14 cellular contexts compared by ENCODE assay signal in the genomic region with DNA sequence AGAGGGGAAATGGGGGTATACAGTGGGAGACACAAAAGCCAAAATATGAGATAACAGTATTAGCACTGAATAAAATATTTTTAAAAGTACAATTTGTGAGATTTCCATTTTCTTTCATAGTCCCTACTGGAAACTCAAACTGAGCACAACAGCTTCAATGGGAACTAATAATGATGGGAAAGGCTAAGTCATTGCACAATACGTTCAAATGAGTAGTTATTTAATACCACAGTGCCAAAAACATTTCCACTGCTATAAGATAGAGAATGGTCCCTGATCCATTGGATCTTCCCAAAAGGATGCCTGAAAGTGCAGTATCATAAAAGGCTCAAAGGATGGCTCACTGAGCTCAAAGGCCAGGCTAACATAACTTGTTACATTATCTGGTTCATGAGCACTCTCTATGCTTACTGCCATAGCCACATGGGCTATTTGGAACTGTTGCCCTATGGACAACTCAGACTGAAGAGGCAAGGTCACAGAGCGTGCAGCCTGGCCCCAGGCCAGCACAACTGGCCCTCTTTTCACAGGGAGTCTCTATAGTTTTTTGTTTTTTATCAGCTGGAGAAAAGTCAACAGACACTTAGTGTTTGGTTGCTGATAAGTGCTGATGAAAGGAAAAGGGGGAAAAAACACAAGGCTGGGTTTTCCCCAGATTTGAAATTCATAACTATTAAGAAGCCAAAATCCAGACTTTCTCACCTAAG. TPM values are rescaled to one million over a fixed set of nuclear protein-coding genes. Genes with fewer than 3 reads are reported as not detected.
DNase-seq lines count a peak whose midpoint lies in the region; ATAC-seq and TF ChIP-seq lines count a peak whose summit lies in the region.
"Had no signal": no experiment of that assay in that cellular context is flagged by ENCODE, and none has a peak within 500 bp of the region (broad histone marks: within the 10 kb centered on the region; RNA-seq: fewer than 3 reads in every experiment).

No MANE protein-coding gene starts in this region.

- intact Hi-C loops in left cardiac atrium (cut with DNase I), result loop anchor here in 1 of 2 donors (10.0 kb wide), 1 partner anchor 138 kb away; the partner anchor contains the start of gene CSNK1G1

- CTCF ChIA-PET in SK-N-SH (lab: Yijun Ruan, JAX), result interaction anchor here (0.6 to 1.6 kb wide), 5 partner anchors 12 to 861 kb away, joined by 3 to 4 read pairs (median 3); partner anchors contain the start of gene CSNK1G1

- H3K9me3 Mint-ChIP-seq in activated naive CD4-positive, alpha-beta T cell treated with anti-CD3 and anti-CD28 coated beads, Interleukin-2, amount 50 U/mL, for 24 hours, result no peaks in the 10 kb centered on the region
- H3K9me3 Mint-ChIP-seq in activated naive CD4-positive, alpha-beta T cell treated with anti-CD3 and anti-CD28 coated beads, Interleukin-2, amount 50 U/mL, for 72 hours, result no peaks in the 10 kb centered on the region
- no peaks in the 10 kb centered on the region for H3K9me3 Mint-ChIP-seq in type B pancreatic cell
- H3K9me3 Mint-ChIP-seq: stimulated activated naive CD8-positive, alpha-beta T cell treated with anti-CD3 and anti-CD28 coated beads, Interleukin-15, amount 100 ng/mL, for 72 hours had no signal

- peaks cover 57% of the 10 kb centered on the region for H3K79me2 ChIP-seq in SK-N-SH (ENCODE audit: insufficient read depth)

- H3K36me3 Mint-ChIP-seq in activated naive CD4-positive, alpha-beta T cell treated with anti-CD3 and anti-CD28 coated beads, Interleukin-2, amount 50 U/mL, for 24 hours, result peaks cover 6% of the 10 kb centered on the region
- peaks cover 5 to 7% of the 10 kb centered on the region in 2 donors for H3K36me3 Mint-ChIP-seq in activated naive CD4-positive, alpha-beta T cell treated with anti-CD3 and anti-CD28 coated beads, Interleukin-2, amount 50 U/mL, for 72 hours
- no peaks in the 10 kb centered on the region for H3K36me3 Mint-ChIP-seq in type B pancreatic cell

- H3K9me3 ChIP-seq in SK-N-SH, result no peaks in the 10 kb centered on the region

- H3K9me2 ChIP-seq in SK-N-SH, result no peaks in the 10 kb centered on the region

- ATAC-seq in activated naive CD4-positive, alpha-beta T cell treated with anti-CD3 and anti-CD28 coated beads, Interleukin-2, amount 50 U/mL, for 72 hours, result no peak
- peak; percentile 55 to 57 for ATAC-seq in left cardiac atrium
- ATAC-seq: stimulated activated naive CD8-positive, alpha-beta T cell treated with anti-CD3 and anti-CD28 coated beads, Interleukin-15, amount 100 ng/mL, for 72 hours had no signal

- peaks cover 12% of the 10 kb centered on the region in 2 experiments for H3K36me3 ChIP-seq in SK-N-SH (replicated peaks in 1 of 2; ENCODE audit: control insufficient read depth in 1 of 2, insufficient read depth in 2 of 2, low read length in 1 of 2)

- WGBS in SK-N-SH (ENCODE audit: low lambda C conversion rate), result 79% methylated on average over 2 of the region's 2 CpGs

- H3K4me2 ChIP-seq in SK-N-SH, result no peak overlapping the region
- H3K4me2 ChIP-seq: KMS-11 had no signal

- no peak for TF ChIP-seq EP300 in SK-N-SH (IDR thresholded peaks at IDR 0.05; ENCODE audit: borderline replicate concordance in 1 of 2, low read depth in 1 of 2, low read length in 1 of 2)

- no peak for TF ChIP-seq CTCF in SK-N-SH (IDR thresholded peaks at IDR 0.05)
- TF ChIP-seq CTCF in type B pancreatic cell (conservative IDR thresholded peaks at IDR 0.05), result no peak

- peak; percentile 29 for TF ChIP-seq RAD21 in SK-N-SH (IDR thresholded peaks at IDR 0.05; ENCODE audit: low read length)

- peak overlapping the region in 1 of 2 experiments; percentile 9; a peak in 1 of 4 replicates for H3K27ac ChIP-seq in SK-N-SH (ENCODE audit: low read depth in 2 of 2, low read length in 1 of 2)
- H3K27ac ChIP-seq: epithelial cell of prostate, KMS-11 had no signal

- H3K4me3 Mint-ChIP-seq in activated naive CD4-positive, alpha-beta T cell treated with anti-CD3 and anti-CD28 coated beads, Interleukin-2, amount 50 U/mL, for 24 hours, result no peak overlapping the region
- no peak overlapping the region for H3K4me3 Mint-ChIP-seq in type B pancreatic cell
- H3K4me3 Mint-ChIP-seq: stimulated activated naive CD8-positive, alpha-beta T cell treated with anti-CD3 and anti-CD28 coated beads, Interleukin-15, amount 100 ng/mL, for 72 hours had no signal

- POLR2A ChIA-PET in SK-N-SH (lab: Yijun Ruan, JAX), result no interaction called here

- peak overlapping the region; percentile 35 for H3K27ac Mint-ChIP-seq in activated naive CD4-positive, alpha-beta T cell treated with anti-CD3 and anti-CD28 coated beads, Interleukin-2, amount 50 U/mL, for 24 hours
- H3K27ac Mint-ChIP-seq in activated naive CD4-positive, alpha-beta T cell treated with anti-CD3 and anti-CD28 coated beads, Interleukin-2, amount 50 U/mL, for 72 hours, result no peak overlapping the region
- H3K27ac Mint-ChIP-seq in type B pancreatic cell, result peak overlapping the region; percentile 23
- H3K27ac Mint-ChIP-seq: stimulated activated naive CD8-positive, alpha-beta T cell treated with anti-CD3 and anti-CD28 coated beads, Interleukin-15, amount 100 ng/mL, for 72 hours had no signal

- DNase-seq in activated naive CD4-positive, alpha-beta T cell treated with anti-CD3 and anti-CD28 coated beads, Interleukin-2, amount 50 U/mL, for 72 hours (ENCODE audit: low spot score in 2 of 2), result no peak
- DNase-seq in SK-N-SH (peak; percentile 37), left cardiac atrium (peak; percentile 42), type B pancreatic cell (ENCODE audit: extremely low spot score, unreplicated experiment) (no peak), NCI-H1436 (lab: John Stamatoyannopoulos, UW) (no peak)
- DNase-seq in activated T-cell treated with anti-CD3 and anti-CD28 coated beads, Interleukin-2, amount 50 U/mL, for 48 hours, result no peak
- DNase-seq in effector CD8-positive, alpha-beta T cell (lab: John Stamatoyannopoulos, UW), result no peak
- DNase-seq: GF-D8; NCI-H82; stimulated activated naive CD8-positive, alpha-beta T cell treated with anti-CD3 and anti-CD28 coated beads, Interleukin-15, amount 100 ng/mL, for 72 hours; SW 1271 had no signal

- peaks cover 6% of the 10 kb centered on the region for H3K4me1 Mint-ChIP-seq in activated naive CD4-positive, alpha-beta T cell treated with anti-CD3 and anti-CD28 coated beads, Interleukin-2, amount 50 U/mL, for 24 hours
- H3K4me1 Mint-ChIP-seq in type B pancreatic cell (ENCODE audit: unreplicated experiment), result peaks cover 4% of the 10 kb centered on the region
- H3K4me1 Mint-ChIP-seq: stimulated activated naive CD8-positive, alpha-beta T cell treated with anti-CD3 and anti-CD28 coated beads, Interleukin-15, amount 100 ng/mL, for 72 hours had no signal

- H4K20me1 ChIP-seq in SK-N-SH (ENCODE audit: insufficient read depth), result no peaks in the 10 kb centered on the region; the same call in 1 of the 2 replicates

- H3F3A ChIP-seq in SK-N-SH (replicated peaks; ENCODE audit: insufficient read depth), result peaks cover 5% of the 10 kb centered on the region

- H3K27me3 Mint-ChIP-seq in activated naive CD4-positive, alpha-beta T cell treated with anti-CD3 and anti-CD28 coated beads, Interleukin-2, amount 50 U/mL, for 24 hours, result no peaks in the 10 kb centered on the region
- no peaks in the 10 kb centered on the region for H3K27me3 Mint-ChIP-seq in type B pancreatic cell
- H3K27me3 Mint-ChIP-seq: stimulated activated naive CD8-positive, alpha-beta T cell treated with anti-CD3 and anti-CD28 coated beads, Interleukin-15, amount 100 ng/mL, for 72 hours had no signal

- no peak overlapping the region for H3K4me3 ChIP-seq in SK-N-SH (ENCODE audit: low read depth in 2 of 2, low read length in 1 of 2)

- peaks cover 0 to 2% of the 10 kb centered on the region in 2 experiments; a peak in 1 of 4 replicates for H3K4me1 ChIP-seq in SK-N-SH (ENCODE audit: control insufficient read depth in 1 of 2, insufficient read depth in 2 of 2, low read depth in 1 of 2, low read length in 1 of 2)

- H2AFZ ChIP-seq in SK-N-SH (ENCODE audit: low read depth), result no peak overlapping the region

- no peaks in the 10 kb centered on the region for H3K27me3 ChIP-seq in SK-N-SH (ENCODE audit: insufficient read depth)

- no peak overlapping the region for H3K9ac ChIP-seq in SK-N-SH
- H3K9ac ChIP-seq: KMS-11 had no signal

TF ChIP-seq in SK-N-SH, 30 proteins besides CTCF, POLR2A, EP300 and RAD21:
- TF ChIP-seq TCF12 (IDR thresholded peaks at IDR 0.05), result no peak
- TF ChIP-seq, protein P1, sequence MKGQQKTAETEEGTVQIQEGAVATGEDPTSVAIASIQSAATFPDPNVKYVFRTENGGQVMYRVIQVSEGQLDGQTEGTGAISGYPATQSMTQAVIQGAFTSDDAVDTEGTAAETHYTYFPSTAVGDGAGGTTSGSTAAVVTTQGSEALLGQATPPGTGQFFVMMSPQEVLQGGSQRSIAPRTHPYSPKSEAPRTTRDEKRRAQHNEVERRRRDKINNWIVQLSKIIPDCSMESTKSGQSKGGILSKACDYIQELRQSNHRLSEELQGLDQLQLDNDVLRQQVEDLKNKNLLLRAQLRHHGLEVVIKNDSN (IDR thresholded peaks at IDR 0.05; ENCODE audit: borderline replicate concordance, low read depth), result no peak
- TF ChIP-seq POLR2AphosphoS5 (IDR thresholded peaks at IDR 0.05; ENCODE audit: low read depth, low read length), result no peak
- no peak for TF ChIP-seq USF2 (IDR thresholded peaks at IDR 0.05; ENCODE audit: borderline replicate concordance, low read depth, low read length)

RNA-seq across cellular contexts. Expression of gene PPIB, which starts 54.1 kb away (rescaled TPM):
- 100 to 1,000 TPM; 167 to 264 TPM for total RNA-seq in activated naive CD4-positive, alpha-beta T cell treated with anti-CD3 and anti-CD28 coated beads, Interleukin-2, amount 50 U/mL, for 72 hours
- polyA plus RNA-seq in SK-N-SH (2012; rRNA removed), result 1,358 and 1,379 TPM in 2 replicates
- 1,298 and 1,346 TPM in 2 replicates for polyA plus RNA-seq in SK-N-SH (2012; cell fraction: cytosol; rRNA removed)
- 434 and 570 TPM in 2 replicates for polyA plus RNA-seq in SK-N-SH (2012; cell fraction: nucleus; rRNA removed)
- total RNA-seq in left cardiac atrium (100 to 1,000 TPM; 256 to 257 TPM), type B pancreatic cell (ENCODE audit: low replicate concordance) (551 and 606 TPM in 2 replicates)

Comparison
In these comparisons a context has a peak if more than half of its experiments do, and no peak if none do; other contexts are left out.
1. H3K27ac Mint-ChIP-seq: peak in activated naive CD4-positive, alpha-beta T cell treated with anti-CD3 and anti-CD28 coated beads, Interleukin-2, amount 50 U/mL, for 24 hours (single experiment) and type B pancreatic cell (single experiment); none in activated naive CD4-positive, alpha-beta T cell treated with anti-CD3 and anti-CD28 coated beads, Interleukin-2, amount 50 U/mL, for 72 hours (0 of 2).
2. ATAC-seq: peak in left cardiac atrium (2 of 2); none in activated naive CD4-positive, alpha-beta T cell treated with anti-CD3 and anti-CD28 coated beads, Interleukin-2, amount 50 U/mL, for 72 hours (0 of 2).
3. DNase-seq: peak in SK-N-SH (single experiment) and left cardiac atrium (single experiment); none in activated naive CD4-positive, alpha-beta T cell treated with anti-CD3 and anti-CD28 coated beads, Interleukin-2, amount 50 U/mL, for 72 hours (0 of 2), type B pancreatic cell (single experiment), NCI-H1436 (single experiment), activated T-cell treated with anti-CD3 and anti-CD28 coated beads, Interleukin-2, amount 50 U/mL, for 48 hours (0 of 2) and effector CD8-positive, alpha-beta T cell (single experiment).